Comparison of ENCODE assay signal across 1 cellular context in genomic region chr7:148962515-148962822, GRCh38.
TF ChIP-seq lines count a peak whose summit lies in the region.

No MANE protein-coding gene starts in this region.

TF ChIP-seq in K562, 482 proteins besides CTCF, POLR2A, EP300 and RAD21 (continued from another document and continues in another):
- TF ChIP-seq RREB1 (CRISPR knock-in tag; IDR thresholded peaks at IDR 0.05) (peak; percentile 63; the same call in 1 of the 2 replicates), HDAC1 (IDR thresholded peaks at IDR 0.05) (peak in 1 of 2 experiments; percentile 81; a peak in 1 of 4 replicates), NCOA1 (IDR thresholded peaks at IDR 0.05; ENCODE audit: low read depth) (0 out of 2 replicates have a peak, but pooled peaks have one; percentile 18), ZNF79 (CRISPR knock-in tag; IDR thresholded peaks at IDR 0.05; ENCODE audit: low read depth) (no peak), SOX6 (IDR thresholded peaks at IDR 0.05) (no peak), HLTF (IDR thresholded peaks at IDR 0.05) (no peak), TRIM28 (IDR thresholded peaks at IDR 0.05) (no peak), FOXM1 (IDR thresholded peaks at IDR 0.05; ENCODE audit: low read depth) (no peak), FOXM1 (CRISPR knock-in tag; IDR thresholded peaks at IDR 0.05; ENCODE audit: low read depth) (no peak), BACH1 (tag; IDR thresholded peaks at IDR 0.05) (0 out of 2 replicates have a peak, but pooled peaks have one; percentile 11), TEAD1 (CRISPR knock-in tag; IDR thresholded peaks at IDR 0.05) (0 out of 4 replicates have a peak, but pooled peaks of 1 of the 2 experiments have one; percentile 34), ZNF324 (CRISPR knock-in tag; IDR thresholded peaks at IDR 0.05) (no peak), ZBTB11 (CRISPR knock-in tag; IDR thresholded peaks at IDR 0.05) (0 out of 6 replicates have a peak, but pooled peaks of 1 of the 3 experiments have one; percentile 10), BCLAF1 (IDR thresholded peaks at IDR 0.05; ENCODE audit: borderline replicate concordance in 1 of 2, control insufficient read depth in 1 of 2, low read depth in 2 of 2, low read length in 1 of 2) (0 out of 4 replicates have a peak, but pooled peaks of 1 of the 2 experiments have one; percentile 50), TAF15 (IDR thresholded peaks at IDR 0.05; ENCODE audit: low read depth, low read length) (no peak), PHF20 (IDR thresholded peaks at IDR 0.05; ENCODE audit: partially characterized antibody) (peak; percentile 13), MCM2 (IDR thresholded peaks at IDR 0.05; ENCODE audit: low read depth) (no peak), STAG1 (CRISPR knock-in tag; IDR thresholded peaks at IDR 0.05; ENCODE audit: borderline replicate concordance) (no peak), ATF3 (IDR thresholded peaks at IDR 0.05) (no peak), ATF3 (CRISPR knock-in tag; conservative IDR thresholded peaks at IDR 0.05) (no peak), MTA2 (IDR thresholded peaks at IDR 0.05; ENCODE audit: low read depth) (no peak), PRMT5 (CRISPR knock-in tag; IDR thresholded peaks at IDR 0.05) (no peak), KAT2B (IDR thresholded peaks at IDR 0.05; ENCODE audit: low read depth, low read length) (no peak), ID3 (CRISPR knock-in tag; IDR thresholded peaks at IDR 0.05) (no peak), ID3 (tag; IDR thresholded peaks at IDR 0.05) (0 out of 2 replicates have a peak, but pooled peaks have one; percentile 48), ZEB2 (IDR thresholded peaks at IDR 0.05) (peak; percentile 64; the same call in 1 of the 2 replicates), MCM3 (IDR thresholded peaks at IDR 0.05) (no peak), ZC3H8 (IDR thresholded peaks at IDR 0.05) (no peak), CHCHD3 (CRISPR knock-in tag; IDR thresholded peaks at IDR 0.05) (no peak), MAX (CRISPR knock-in tag; IDR thresholded peaks at IDR 0.05) (peak; percentile 58), CBFA2T2 (conservative IDR thresholded peaks at IDR 0.05) (no peak), ZBTB2 (IDR thresholded peaks at IDR 0.05) (peak; percentile 49; the same call in 1 of the 2 replicates), PRDM10 (IDR thresholded peaks at IDR 0.05; ENCODE audit: partially characterized antibody) (peak; percentile 13), E4F1 (CRISPR knock-in tag; IDR thresholded peaks at IDR 0.05; ENCODE audit: borderline replicate concordance) (no peak), ETV5 (CRISPR knock-in tag; IDR thresholded peaks at IDR 0.05; ENCODE audit: low read depth) (no peak), BCL6 (CRISPR knock-in tag; IDR thresholded peaks at IDR 0.05) (no peak), SP1 (CRISPR knock-in tag; IDR thresholded peaks at IDR 0.05) (no peak), NR2C2 (CRISPR knock-in tag; IDR thresholded peaks at IDR 0.05) (no peak), NR2C2 (tag; IDR thresholded peaks at IDR 0.05) (no peak; the same call in 1 of the 2 replicates), KLF10 (CRISPR knock-in tag; IDR thresholded peaks at IDR 0.05) (no peak), MYBL2 (IDR thresholded peaks at IDR 0.05; ENCODE audit: low read depth) (no peak), MYBL2 (CRISPR knock-in tag; IDR thresholded peaks at IDR 0.05; ENCODE audit: borderline replicate concordance) (no peak)
